In the genomic region with DNA sequence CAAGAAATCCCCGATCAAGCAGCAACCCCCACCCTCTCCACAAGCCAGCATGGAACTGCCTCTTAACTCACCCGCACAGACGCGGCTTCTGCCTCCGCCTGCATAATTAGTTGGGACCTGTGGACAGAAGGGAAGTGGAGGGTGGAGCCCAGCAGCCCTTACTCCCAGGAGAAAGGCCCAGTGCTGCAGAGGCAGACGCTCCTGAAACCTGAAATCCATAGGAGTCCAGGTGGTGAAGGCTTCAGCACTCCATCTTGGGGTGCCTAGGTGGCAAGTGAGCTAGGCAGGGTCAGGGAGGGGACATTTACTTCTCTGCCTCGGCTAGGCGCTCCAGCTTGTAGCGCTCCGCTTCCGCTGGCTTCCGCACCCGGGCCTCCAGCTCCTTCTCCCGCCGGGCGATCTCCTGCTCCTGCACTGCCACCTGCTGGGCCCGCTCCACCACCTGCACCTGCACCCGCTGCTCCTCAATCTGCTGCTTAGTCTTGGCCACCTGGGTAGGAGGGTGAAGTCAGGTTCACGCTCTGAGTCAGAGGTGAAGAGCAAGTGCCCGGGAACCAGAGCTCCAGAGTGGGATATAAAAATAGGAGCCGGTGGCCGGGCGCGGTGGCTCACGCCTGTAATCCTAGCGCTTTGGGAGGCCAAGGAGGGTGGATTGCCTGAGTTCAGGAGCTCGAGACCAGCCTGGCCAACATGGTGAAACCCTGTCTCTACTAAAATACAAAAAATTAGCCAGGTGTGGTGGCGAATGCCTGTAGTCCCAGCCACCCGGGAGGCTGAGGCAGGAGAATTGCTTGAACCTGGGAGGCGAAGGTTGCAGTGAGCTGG, we compare ENCODE assay signal across 8 cellular contexts. TPM values are rescaled to one million over a fixed set of nuclear protein-coding genes. Genes with fewer than 3 reads are reported as not detected.
DNase-seq lines count a peak whose midpoint lies in the region; ATAC-seq and TF ChIP-seq lines count a peak whose summit lies in the region.

No MANE protein-coding gene starts in this region.

- peak overlapping the region; percentile 61 for H3K27ac Mint-ChIP-seq in activated CD8-positive, alpha-beta memory T cell treated with anti-CD3 and anti-CD28 coated beads, Interleukin-2, amount 10 ng/mL, durations not matched to agents 7 days and 5 days
- no peak overlapping the region for H3K27ac Mint-ChIP-seq in endothelial cell (ENCODE audit: unreplicated experiment)
- no peak overlapping the region for H3K27ac Mint-ChIP-seq in natural killer cell treated with Interleukin-12 subunit alpha and Interleukin-12 subunit beta and Interleukin-15 and Interleukin-18, amount 100 ng/mL, for 72 hours
- H3K27ac Mint-ChIP-seq in stimulated activated naive CD8-positive, alpha-beta T cell treated with anti-CD3 and anti-CD28 coated beads, Interleukin-15, amount 100 ng/mL, for 72 hours, result peak overlapping the region; percentile 46 to 87

- peak; percentile 61 for ATAC-seq in HG02852 (IDR thresholded peaks at IDR 0.05; ENCODE audit: unreplicated experiment)
- peak; percentile 94 for ATAC-seq in activated CD8-positive, alpha-beta memory T cell treated with anti-CD3 and anti-CD28 coated beads, Interleukin-2, amount 10 ng/mL, durations not matched to agents 7 days and 5 days
- peak; percentile 79 to 82 for ATAC-seq in natural killer cell treated with Interleukin-12 subunit alpha and Interleukin-12 subunit beta and Interleukin-15 and Interleukin-18, amount 100 ng/mL, for 72 hours
- ATAC-seq in stimulated activated naive CD8-positive, alpha-beta T cell treated with anti-CD3 and anti-CD28 coated beads, Interleukin-15, amount 100 ng/mL, for 72 hours, result peak; percentile 88

- no peak overlapping the region for H3K4me3 Mint-ChIP-seq in activated CD8-positive, alpha-beta memory T cell treated with anti-CD3 and anti-CD28 coated beads, Interleukin-2, amount 10 ng/mL, durations not matched to agents 7 days and 5 days
- H3K4me3 Mint-ChIP-seq in endothelial cell (ENCODE audit: unreplicated experiment), result no peak overlapping the region
- H3K4me3 Mint-ChIP-seq in natural killer cell treated with Interleukin-12 subunit alpha and Interleukin-12 subunit beta and Interleukin-15 and Interleukin-18, amount 100 ng/mL, for 72 hours, result no peak overlapping the region
- H3K4me3 Mint-ChIP-seq in stimulated activated naive CD8-positive, alpha-beta T cell treated with anti-CD3 and anti-CD28 coated beads, Interleukin-15, amount 100 ng/mL, for 72 hours, result peak overlapping the region; percentile 39 to 71

- H3K4me1 Mint-ChIP-seq in activated CD8-positive, alpha-beta memory T cell treated with anti-CD3 and anti-CD28 coated beads, Interleukin-2, amount 10 ng/mL, durations not matched to agents 7 days and 5 days, result peaks cover 38% of the 10 kb centered on the region
- peaks cover 3% of the 10 kb centered on the region for H3K4me1 Mint-ChIP-seq in endothelial cell (ENCODE audit: unreplicated experiment)
- peaks cover 7 to 30% of the 10 kb centered on the region in 2 donors for H3K4me1 Mint-ChIP-seq in natural killer cell treated with Interleukin-12 subunit alpha and Interleukin-12 subunit beta and Interleukin-15 and Interleukin-18, amount 100 ng/mL, for 72 hours (ENCODE audit: low read depth in 2 of 2)
- peaks cover 60% of the 10 kb centered on the region for H3K4me1 Mint-ChIP-seq in stimulated activated naive CD8-positive, alpha-beta T cell treated with anti-CD3 and anti-CD28 coated beads, Interleukin-15, amount 100 ng/mL, for 72 hours

- TF ChIP-seq CTCF in endothelial cell (IDR thresholded peaks at IDR 0.05; ENCODE audit: unreplicated experiment), result no peak

- peaks cover 32% of the 10 kb centered on the region for H3K36me3 Mint-ChIP-seq in activated CD8-positive, alpha-beta memory T cell treated with anti-CD3 and anti-CD28 coated beads, Interleukin-2, amount 10 ng/mL, durations not matched to agents 7 days and 5 days
- H3K36me3 Mint-ChIP-seq in endothelial cell (ENCODE audit: low read depth, unreplicated experiment), result peaks cover 23% of the 10 kb centered on the region
- peaks cover 10% of the 10 kb centered on the region for H3K36me3 Mint-ChIP-seq in natural killer cell treated with Interleukin-12 subunit alpha and Interleukin-12 subunit beta and Interleukin-15 and Interleukin-18, amount 100 ng/mL, for 72 hours

- no peaks in the 10 kb centered on the region for H3K27me3 Mint-ChIP-seq in activated CD8-positive, alpha-beta memory T cell treated with anti-CD3 and anti-CD28 coated beads, Interleukin-2, amount 10 ng/mL, durations not matched to agents 7 days and 5 days
- peaks cover 4% of the 10 kb centered on the region for H3K27me3 Mint-ChIP-seq in endothelial cell (ENCODE audit: unreplicated experiment)
- H3K27me3 Mint-ChIP-seq in natural killer cell treated with Interleukin-12 subunit alpha and Interleukin-12 subunit beta and Interleukin-15 and Interleukin-18, amount 100 ng/mL, for 72 hours, result no peaks in the 10 kb centered on the region
- H3K27me3 Mint-ChIP-seq in stimulated activated naive CD8-positive, alpha-beta T cell treated with anti-CD3 and anti-CD28 coated beads, Interleukin-15, amount 100 ng/mL, for 72 hours, result no peaks in the 10 kb centered on the region

- CTCF ChIA-PET in activated CD8-positive, alpha-beta memory T cell treated with anti-CD3 and anti-CD28 coated beads, Interleukin-2, amount 10 ng/mL, durations not matched to agents 7 days and 5 days (lab: Charles Lee), result interaction anchor here (0.6 to 32.1 kb wide), 50 partner anchors 8 to 357 kb away, joined by 3 to 936 read pairs (median 5); partner anchors contain the start of genes ATAT1, C6orf136, DHX16 and FLOT1

- no peaks in the 10 kb centered on the region for H3K9me3 Mint-ChIP-seq in activated CD8-positive, alpha-beta memory T cell treated with anti-CD3 and anti-CD28 coated beads, Interleukin-2, amount 10 ng/mL, durations not matched to agents 7 days and 5 days (ENCODE audit: low read depth)
- H3K9me3 Mint-ChIP-seq in endothelial cell (ENCODE audit: unreplicated experiment), result no peaks in the 10 kb centered on the region
- H3K9me3 Mint-ChIP-seq in natural killer cell treated with Interleukin-12 subunit alpha and Interleukin-12 subunit beta and Interleukin-15 and Interleukin-18, amount 100 ng/mL, for 72 hours, result no peaks in the 10 kb centered on the region
- no peaks in the 10 kb centered on the region for H3K9me3 Mint-ChIP-seq in stimulated activated naive CD8-positive, alpha-beta T cell treated with anti-CD3 and anti-CD28 coated beads, Interleukin-15, amount 100 ng/mL, for 72 hours

- DNase-seq in DMS53 treated with DMSO at 0.1 percent for 48 hours (lab: John Stamatoyannopoulos, UW; ENCODE audit: unreplicated experiment) (peak; percentile 92), NCI-H524 (lab: John Stamatoyannopoulos, UW) (peak; percentile 82 to 86), endothelial cell (ENCODE audit: low spot score) (peak; percentile 64), cortex of kidney (lab: John Stamatoyannopoulos, UW) (no peak)
- peak; percentile 91 for DNase-seq in activated CD8-positive, alpha-beta memory T cell treated with anti-CD3 and anti-CD28 coated beads, Interleukin-2, amount 10 ng/mL, durations not matched to agents 7 days and 5 days
- DNase-seq in natural killer cell treated with Interleukin-12 subunit alpha and Interleukin-12 subunit beta and Interleukin-15 and Interleukin-18, amount 100 ng/mL, for 72 hours (ENCODE audit: low spot score), result no peak
- peak; percentile 83 to 87 for DNase-seq in stimulated activated naive CD8-positive, alpha-beta T cell treated with anti-CD3 and anti-CD28 coated beads, Interleukin-15, amount 100 ng/mL, for 72 hours

RNA-seq across cellular contexts. Expression of gene TUBB, which starts 10.7 kb away (rescaled TPM):
- 1,000 to 10,000 TPM; 1,499 to 1,522 TPM for total RNA-seq in activated CD8-positive, alpha-beta memory T cell treated with anti-CD3 and anti-CD28 coated beads, Interleukin-2, amount 10 ng/mL, durations not matched to agents 7 days and 5 days
- total RNA-seq in endothelial cell (ENCODE audit: unreplicated experiment), result 1,094 TPM
- total RNA-seq in natural killer cell treated with Interleukin-12 subunit alpha and Interleukin-12 subunit beta and Interleukin-15 and Interleukin-18, amount 100 ng/mL, for 72 hours, result 1,000 to 10,000 TPM in 1 of 2 donors, 100 to 1,000 TPM in 1; 938 to 1,043 TPM

RNA-seq across cellular contexts. Expression of gene FLOT1, which starts 11.7 kb away (rescaled TPM):
- total RNA-seq in activated CD8-positive, alpha-beta memory T cell treated with anti-CD3 and anti-CD28 coated beads, Interleukin-2, amount 10 ng/mL, durations not matched to agents 7 days and 5 days, result 100 to 1,000 TPM; 165 to 184 TPM
- 136 TPM for total RNA-seq in endothelial cell (ENCODE audit: unreplicated experiment)
- 100 to 1,000 TPM; 219 to 319 TPM for total RNA-seq in natural killer cell treated with Interleukin-12 subunit alpha and Interleukin-12 subunit beta and Interleukin-15 and Interleukin-18, amount 100 ng/mL, for 72 hours

RNA-seq across cellular contexts. Expression of gene IER3, which starts 13.5 kb away (rescaled TPM):
- total RNA-seq in activated CD8-positive, alpha-beta memory T cell treated with anti-CD3 and anti-CD28 coated beads, Interleukin-2, amount 10 ng/mL, durations not matched to agents 7 days and 5 days, result 10 to 100 TPM in 1 of 2 experiments, 1 to 10 TPM in 1; 10.0 to 62.7 TPM
- total RNA-seq in endothelial cell (ENCODE audit: unreplicated experiment), result 4.8 TPM
- total RNA-seq in natural killer cell treated with Interleukin-12 subunit alpha and Interleukin-12 subunit beta and Interleukin-15 and Interleukin-18, amount 100 ng/mL, for 72 hours, result 100 to 1,000 TPM; 128 to 346 TPM

RNA-seq across cellular contexts. Expression of gene MDC1, which starts 13.7 kb away (rescaled TPM):
- total RNA-seq in activated CD8-positive, alpha-beta memory T cell treated with anti-CD3 and anti-CD28 coated beads, Interleukin-2, amount 10 ng/mL, durations not matched to agents 7 days and 5 days, result 10 to 100 TPM; 67.4 to 83.9 TPM
- 51.7 TPM for total RNA-seq in endothelial cell (ENCODE audit: unreplicated experiment)
- 100 to 1,000 TPM in 1 of 2 donors, 10 to 100 TPM in 1; 64.1 to 118 TPM for total RNA-seq in natural killer cell treated with Interleukin-12 subunit alpha and Interleukin-12 subunit beta and Interleukin-15 and Interleukin-18, amount 100 ng/mL, for 72 hours

RNA-seq across cellular contexts. Expression of gene NRM, which starts 40.0 kb away (rescaled TPM):
- total RNA-seq in activated CD8-positive, alpha-beta memory T cell treated with anti-CD3 and anti-CD28 coated beads, Interleukin-2, amount 10 ng/mL, durations not matched to agents 7 days and 5 days, result 10 to 100 TPM; 30.2 to 36.4 TPM
- total RNA-seq in endothelial cell (ENCODE audit: unreplicated experiment), result 26.0 TPM
- total RNA-seq in natural killer cell treated with Interleukin-12 subunit alpha and Interleukin-12 subunit beta and Interleukin-15 and Interleukin-18, amount 100 ng/mL, for 72 hours, result 10 to 100 TPM; 11.7 to 24.2 TPM

Comparison
In these comparisons a context has a peak if more than half of its experiments do, and no peak if none do; other contexts are left out.
1. DNase-seq: peak in DMS53 treated with DMSO at 0.1 percent for 48 hours (single experiment), NCI-H524 (2 of 2), activated CD8-positive, alpha-beta memory T cell treated with anti-CD3 and anti-CD28 coated beads, Interleukin-2, amount 10 ng/mL, durations not matched to agents 7 days and 5 days (single experiment), endothelial cell (single experiment) and stimulated activated naive CD8-positive, alpha-beta T cell treated with anti-CD3 and anti-CD28 coated beads, Interleukin-15, amount 100 ng/mL, for 72 hours (2 of 2); none in natural killer cell treated with Interleukin-12 subunit alpha and Interleukin-12 subunit beta and Interleukin-15 and Interleukin-18, amount 100 ng/mL, for 72 hours (single experiment) and cortex of kidney (single experiment).
2. H3K27ac Mint-ChIP-seq: peak in activated CD8-positive, alpha-beta memory T cell treated with anti-CD3 and anti-CD28 coated beads, Interleukin-2, amount 10 ng/mL, durations not matched to agents 7 days and 5 days (single experiment) and stimulated activated naive CD8-positive, alpha-beta T cell treated with anti-CD3 and anti-CD28 coated beads, Interleukin-15, amount 100 ng/mL, for 72 hours (2 of 2); none in endothelial cell (single experiment) and natural killer cell treated with Interleukin-12 subunit alpha and Interleukin-12 subunit beta and Interleukin-15 and Interleukin-18, amount 100 ng/mL, for 72 hours (0 of 2).
3. H3K4me3 Mint-ChIP-seq: peak in stimulated activated naive CD8-positive, alpha-beta T cell treated with anti-CD3 and anti-CD28 coated beads, Interleukin-15, amount 100 ng/mL, for 72 hours (2 of 2); none in activated CD8-positive, alpha-beta memory T cell treated with anti-CD3 and anti-CD28 coated beads, Interleukin-2, amount 10 ng/mL, durations not matched to agents 7 days and 5 days (single experiment), endothelial cell (single experiment) and natural killer cell treated with Interleukin-12 subunit alpha and Interleukin-12 subunit beta and Interleukin-15 and Interleukin-18, amount 100 ng/mL, for 72 hours (single experiment).
4. Peak in every context shown above with its lines, with median percentiles within 50 percentile points of each other: ATAC-seq.